ENCODE assay signal across 1 cellular context in genomic region chr17:57243171-57243622, GRCh38.
A peak's percentile ranks its signal among the peaks of the same experiment; 100 is the strongest.
TF ChIP-seq lines count a peak whose summit lies in the region.

No MANE protein-coding gene starts in this region.

TF ChIP-seq in HepG2, 621 proteins besides CTCF, POLR2A, EP300 and RAD21 (continued from another document and continues in another):
- TF ChIP-seq, protein P1, sequence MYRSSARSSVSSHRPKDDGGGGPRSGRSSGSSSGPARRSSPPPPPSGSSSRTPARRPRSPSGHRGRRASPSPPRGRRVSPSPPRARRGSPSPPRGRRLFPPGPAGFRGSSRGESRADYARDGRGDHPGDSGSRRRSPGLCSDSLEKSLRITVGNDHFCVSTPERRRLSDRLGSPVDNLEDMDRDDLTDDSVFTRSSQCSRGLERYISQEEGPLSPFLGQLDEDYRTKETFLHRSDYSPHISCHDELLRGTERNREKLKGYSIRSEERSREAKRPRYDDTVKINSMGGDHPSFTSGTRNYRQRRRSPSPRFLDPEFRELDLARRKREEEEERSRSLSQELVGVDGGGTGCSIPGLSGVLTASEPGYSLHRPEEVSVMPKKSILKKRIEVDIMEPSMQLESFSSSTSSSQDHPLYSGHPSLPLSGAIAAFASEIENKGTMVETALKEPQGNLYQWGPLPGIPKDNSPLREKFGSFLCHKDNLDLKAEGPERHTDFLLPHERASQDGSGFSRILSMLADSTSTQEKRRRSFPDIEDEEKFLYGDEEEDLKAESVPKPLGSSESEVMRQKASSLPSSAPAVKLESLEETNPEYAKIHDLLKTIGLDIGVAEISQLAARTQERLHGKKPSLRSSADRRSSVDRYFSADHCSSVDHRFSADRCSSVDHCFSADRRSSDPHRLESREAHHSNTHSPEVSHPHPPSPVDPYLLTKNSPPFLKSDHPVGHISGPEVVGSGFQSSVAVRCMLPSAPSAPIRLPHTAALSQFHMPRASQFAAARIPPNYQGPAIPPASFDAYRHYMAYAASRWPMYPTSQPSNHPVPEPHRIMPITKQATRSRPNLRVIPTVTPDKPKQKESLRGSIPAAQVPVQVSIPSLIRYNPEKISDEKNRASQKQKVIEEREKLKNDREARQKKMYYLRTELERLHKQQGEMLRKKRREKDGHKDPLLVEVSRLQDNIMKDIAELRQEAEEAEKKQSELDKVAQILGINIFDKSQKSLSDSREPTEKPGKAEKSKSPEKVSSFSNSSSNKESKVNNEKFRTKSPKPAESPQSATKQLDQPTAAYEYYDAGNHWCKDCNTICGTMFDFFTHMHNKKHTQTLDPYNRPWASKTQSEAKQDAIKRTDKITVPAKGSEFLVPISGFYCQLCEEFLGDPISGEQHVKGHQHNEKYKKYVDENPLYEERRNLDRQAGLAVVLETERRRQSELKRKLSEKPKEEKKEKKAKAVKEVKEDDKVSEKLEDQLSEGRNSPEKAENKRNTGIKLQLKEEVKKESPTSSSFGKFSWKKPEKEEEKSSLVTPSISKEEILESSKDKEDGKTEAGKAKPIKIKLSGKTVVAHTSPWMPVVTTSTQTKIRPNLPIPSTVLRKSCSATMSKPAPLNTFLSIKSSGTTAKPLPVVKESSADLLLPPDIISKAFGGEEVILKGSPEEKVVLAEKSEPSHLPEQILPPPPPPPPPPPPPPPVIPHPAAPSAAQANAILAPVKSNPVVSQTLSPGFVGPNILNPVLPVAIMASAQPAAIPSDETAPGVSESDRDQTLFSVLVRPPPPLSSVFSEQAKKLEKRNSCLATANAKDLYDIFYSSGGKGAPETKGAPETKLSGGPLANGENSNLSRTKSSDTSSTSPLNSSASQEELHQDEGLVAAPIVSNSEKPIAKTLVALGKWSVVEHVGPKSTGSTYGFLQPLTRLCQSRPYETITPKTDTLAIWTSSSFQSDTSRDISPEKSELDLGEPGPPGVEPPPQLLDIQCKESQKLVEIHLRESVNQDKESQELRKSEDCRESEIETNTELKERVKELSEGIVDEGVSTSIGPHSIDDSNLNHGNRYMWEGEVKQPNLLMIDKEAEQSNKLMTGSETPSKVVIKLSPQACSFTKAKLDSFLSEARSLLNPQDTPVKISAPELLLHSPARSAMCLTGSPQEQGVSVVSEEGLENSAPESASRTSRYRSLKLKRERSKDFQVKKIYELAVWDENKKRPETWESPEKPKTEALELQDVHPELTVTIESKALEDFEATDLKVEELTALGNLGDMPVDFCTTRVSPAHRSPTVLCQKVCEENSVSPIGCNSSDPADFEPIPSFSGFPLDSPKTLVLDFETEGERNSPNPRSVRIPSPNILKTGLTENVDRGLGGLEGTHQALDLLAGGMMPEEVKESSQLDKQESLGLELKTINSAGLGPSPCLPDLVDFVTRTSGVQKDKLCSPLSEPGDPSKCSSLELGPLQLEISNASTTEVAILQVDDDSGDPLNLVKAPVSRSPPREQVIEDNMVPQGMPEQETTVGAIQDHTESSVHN (CRISPR knock-in tag; IDR thresholded peaks at IDR 0.05), result no peak
- TF ChIP-seq FIP1L1 (IDR thresholded peaks at IDR 0.05; ENCODE audit: borderline replicate concordance, insufficient read depth, low read depth, low read length), result 0 out of 2 replicates have a peak, but pooled peaks have one; percentile 46
- TF ChIP-seq ZFP41 (CRISPR knock-in tag; IDR thresholded peaks at IDR 0.05; ENCODE audit: borderline replicate concordance), result no peak
- 0 out of 2 replicates have a peak, but pooled peaks have one; percentile 23 for TF ChIP-seq ZMYM2 (CRISPR knock-in tag; IDR thresholded peaks at IDR 0.05)
- TF ChIP-seq, protein P2, sequence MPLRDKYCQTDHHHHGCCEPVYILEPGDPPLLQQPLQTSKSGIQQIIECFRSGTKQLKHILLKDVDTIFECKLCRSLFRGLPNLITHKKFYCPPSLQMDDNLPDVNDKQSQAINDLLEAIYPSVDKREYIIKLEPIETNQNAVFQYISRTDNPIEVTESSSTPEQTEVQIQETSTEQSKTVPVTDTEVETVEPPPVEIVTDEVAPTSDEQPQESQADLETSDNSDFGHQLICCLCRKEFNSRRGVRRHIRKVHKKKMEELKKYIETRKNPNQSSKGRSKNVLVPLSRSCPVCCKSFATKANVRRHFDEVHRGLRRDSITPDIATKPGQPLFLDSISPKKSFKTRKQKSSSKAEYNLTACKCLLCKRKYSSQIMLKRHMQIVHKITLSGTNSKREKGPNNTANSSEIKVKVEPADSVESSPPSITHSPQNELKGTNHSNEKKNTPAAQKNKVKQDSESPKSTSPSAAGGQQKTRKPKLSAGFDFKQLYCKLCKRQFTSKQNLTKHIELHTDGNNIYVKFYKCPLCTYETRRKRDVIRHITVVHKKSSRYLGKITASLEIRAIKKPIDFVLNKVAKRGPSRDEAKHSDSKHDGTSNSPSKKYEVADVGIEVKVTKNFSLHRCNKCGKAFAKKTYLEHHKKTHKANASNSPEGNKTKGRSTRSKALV (CRISPR knock-in tag; IDR thresholded peaks at IDR 0.05), result no peak
- no peak for TF ChIP-seq SNAPC2 (CRISPR knock-in tag; IDR thresholded peaks at IDR 0.05)
- TF ChIP-seq ELF4 (CRISPR knock-in tag; IDR thresholded peaks at IDR 0.05; ENCODE audit: borderline replicate concordance), result no peak
- no peak for TF ChIP-seq ZNF546 (CRISPR knock-in tag; conservative IDR thresholded peaks at IDR 0.05)
- TF ChIP-seq ZC3H13 (CRISPR knock-in tag; IDR thresholded peaks at IDR 0.05), result no peak
- no peak for TF ChIP-seq ZNF816 (CRISPR knock-in tag; IDR thresholded peaks at IDR 0.05; ENCODE audit: borderline replicate concordance)
- TF ChIP-seq RCOR2 (CRISPR knock-in tag; IDR thresholded peaks at IDR 0.05), result no peak
- no peak for TF ChIP-seq NCOA2 (CRISPR knock-in tag; IDR thresholded peaks at IDR 0.05)
- TF ChIP-seq ISX (CRISPR knock-in tag; conservative IDR thresholded peaks at IDR 0.05), result no peak
- TF ChIP-seq ZNF644 (CRISPR knock-in tag; IDR thresholded peaks at IDR 0.05; ENCODE audit: low read depth), result peak; percentile 72
- TF ChIP-seq NR3C1 (CRISPR knock-in tag; IDR thresholded peaks at IDR 0.05), result no peak
- TF ChIP-seq ZNF788 (CRISPR knock-in tag; IDR thresholded peaks at IDR 0.05; ENCODE audit: borderline replicate concordance), result peak; percentile 83; the same call in 1 of the 2 replicates
- TF ChIP-seq SMAD1 (CRISPR knock-in tag; IDR thresholded peaks at IDR 0.05; ENCODE audit: borderline replicate concordance, low read depth), result 0 out of 2 replicates have a peak, but pooled peaks have one; percentile 74
- no peak for TF ChIP-seq HMGA1 (CRISPR knock-in tag; conservative IDR thresholded peaks at IDR 0.05)
- 0 out of 2 replicates have a peak, but pooled peaks have one; percentile 73 for TF ChIP-seq TARDBP (CRISPR knock-in tag; IDR thresholded peaks at IDR 0.05)
- TF ChIP-seq, protein P3, sequence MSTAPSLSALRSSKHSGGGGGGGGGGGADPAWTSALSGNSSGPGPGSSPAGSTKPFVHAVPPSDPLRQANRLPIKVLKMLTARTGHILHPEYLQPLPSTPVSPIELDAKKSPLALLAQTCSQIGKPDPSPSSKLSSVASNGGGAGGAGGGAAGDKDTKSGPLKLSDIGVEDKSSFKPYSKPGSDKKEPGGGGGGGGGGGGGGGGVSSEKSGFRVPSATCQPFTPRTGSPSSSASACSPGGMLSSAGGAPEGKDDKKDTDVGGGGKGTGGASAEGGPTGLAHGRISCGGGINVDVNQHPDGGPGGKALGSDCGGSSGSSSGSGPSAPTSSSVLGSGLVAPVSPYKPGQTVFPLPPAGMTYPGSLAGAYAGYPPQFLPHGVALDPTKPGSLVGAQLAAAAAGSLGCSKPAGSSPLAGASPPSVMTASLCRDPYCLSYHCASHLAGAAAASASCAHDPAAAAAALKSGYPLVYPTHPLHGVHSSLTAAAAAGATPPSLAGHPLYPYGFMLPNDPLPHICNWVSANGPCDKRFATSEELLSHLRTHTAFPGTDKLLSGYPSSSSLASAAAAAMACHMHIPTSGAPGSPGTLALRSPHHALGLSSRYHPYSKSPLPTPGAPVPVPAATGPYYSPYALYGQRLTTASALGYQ (CRISPR knock-in tag; IDR thresholded peaks at IDR 0.05), result no peak
- no peak for TF ChIP-seq CREB1 (IDR thresholded peaks at IDR 0.05)
- no peak for TF ChIP-seq CREB1 (CRISPR knock-in tag; IDR thresholded peaks at IDR 0.05)
- TF ChIP-seq ZFX (CRISPR knock-in tag; IDR thresholded peaks at IDR 0.05; ENCODE audit: low read depth), result 0 out of 2 replicates have a peak, but pooled peaks have one; percentile 44
- no peak for TF ChIP-seq EZH2 (conservative IDR thresholded peaks at IDR 0.05; ENCODE audit: low read depth, low read length)
- TF ChIP-seq, protein P4, sequence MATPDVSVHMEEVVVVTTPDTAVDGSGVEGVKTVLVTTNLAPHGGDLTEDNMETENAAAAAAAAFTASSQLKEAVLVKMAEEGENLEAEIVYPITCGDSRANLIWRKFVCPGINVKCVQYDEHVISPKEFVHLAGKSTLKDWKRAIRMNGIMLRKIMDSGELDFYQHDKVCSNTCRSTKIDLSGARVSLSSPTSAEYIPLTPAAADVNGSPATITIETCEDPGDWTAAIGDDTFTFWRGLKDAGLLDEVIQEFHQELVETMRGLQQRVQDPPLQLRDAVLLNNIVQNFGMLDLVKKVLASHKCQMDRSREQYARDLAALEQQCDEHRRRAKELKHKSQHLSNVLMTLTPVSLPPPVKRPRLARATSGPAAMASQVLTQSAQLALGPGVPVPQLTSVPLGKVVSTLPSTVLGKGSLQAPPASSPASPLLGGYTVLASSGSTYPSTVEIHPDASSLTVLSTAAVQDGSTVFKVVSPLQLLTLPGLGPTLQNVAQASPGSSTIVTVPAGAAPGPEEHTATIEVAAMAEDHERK (CRISPR knock-in tag; IDR thresholded peaks at IDR 0.05; ENCODE audit: low read depth), result no peak
- no peak for TF ChIP-seq MEIS1 (CRISPR knock-in tag; IDR thresholded peaks at IDR 0.05; ENCODE audit: borderline replicate concordance)
- TF ChIP-seq, protein P5, sequence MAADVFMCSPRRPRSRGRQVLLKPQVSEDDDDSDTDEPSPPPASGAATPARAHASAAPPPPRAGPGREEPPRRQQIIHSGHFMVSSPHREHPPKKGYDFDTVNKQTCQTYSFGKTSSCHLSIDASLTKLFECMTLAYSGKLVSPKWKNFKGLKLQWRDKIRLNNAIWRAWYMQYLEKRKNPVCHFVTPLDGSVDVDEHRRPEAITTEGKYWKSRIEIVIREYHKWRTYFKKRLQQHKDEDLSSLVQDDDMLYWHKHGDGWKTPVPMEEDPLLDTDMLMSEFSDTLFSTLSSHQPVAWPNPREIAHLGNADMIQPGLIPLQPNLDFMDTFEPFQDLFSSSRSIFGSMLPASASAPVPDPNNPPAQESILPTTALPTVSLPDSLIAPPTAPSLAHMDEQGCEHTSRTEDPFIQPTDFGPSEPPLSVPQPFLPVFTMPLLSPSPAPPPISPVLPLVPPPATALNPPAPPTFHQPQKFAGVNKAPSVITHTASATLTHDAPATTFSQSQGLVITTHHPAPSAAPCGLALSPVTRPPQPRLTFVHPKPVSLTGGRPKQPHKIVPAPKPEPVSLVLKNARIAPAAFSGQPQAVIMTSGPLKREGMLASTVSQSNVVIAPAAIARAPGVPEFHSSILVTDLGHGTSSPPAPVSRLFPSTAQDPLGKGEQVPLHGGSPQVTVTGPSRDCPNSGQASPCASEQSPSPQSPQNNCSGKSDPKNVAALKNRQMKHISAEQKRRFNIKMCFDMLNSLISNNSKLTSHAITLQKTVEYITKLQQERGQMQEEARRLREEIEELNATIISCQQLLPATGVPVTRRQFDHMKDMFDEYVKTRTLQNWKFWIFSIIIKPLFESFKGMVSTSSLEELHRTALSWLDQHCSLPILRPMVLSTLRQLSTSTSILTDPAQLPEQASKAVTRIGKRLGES (CRISPR knock-in tag; IDR thresholded peaks at IDR 0.05; ENCODE audit: borderline replicate concordance), result no peak
- TF ChIP-seq SIX4 (CRISPR knock-in tag; IDR thresholded peaks at IDR 0.05), result no peak
- TF ChIP-seq, protein P6, sequence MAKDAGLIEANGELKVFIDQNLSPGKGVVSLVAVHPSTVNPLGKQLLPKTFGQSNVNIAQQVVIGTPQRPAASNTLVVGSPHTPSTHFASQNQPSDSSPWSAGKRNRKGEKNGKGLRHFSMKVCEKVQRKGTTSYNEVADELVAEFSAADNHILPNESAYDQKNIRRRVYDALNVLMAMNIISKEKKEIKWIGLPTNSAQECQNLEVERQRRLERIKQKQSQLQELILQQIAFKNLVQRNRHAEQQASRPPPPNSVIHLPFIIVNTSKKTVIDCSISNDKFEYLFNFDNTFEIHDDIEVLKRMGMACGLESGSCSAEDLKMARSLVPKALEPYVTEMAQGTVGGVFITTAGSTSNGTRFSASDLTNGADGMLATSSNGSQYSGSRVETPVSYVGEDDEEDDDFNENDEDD (CRISPR knock-in tag; IDR thresholded peaks at IDR 0.05; ENCODE audit: borderline replicate concordance), result 0 out of 2 replicates have a peak, but pooled peaks have one; percentile 30
- TF ChIP-seq ZNF672 (CRISPR knock-in tag; IDR thresholded peaks at IDR 0.05), result no peak
- peak; percentile 61 for TF ChIP-seq THRA (CRISPR knock-in tag; IDR thresholded peaks at IDR 0.05; ENCODE audit: borderline replicate concordance)
- TF ChIP-seq BRF2 (CRISPR knock-in tag; IDR thresholded peaks at IDR 0.05), result no peak
- TF ChIP-seq, protein P7, sequence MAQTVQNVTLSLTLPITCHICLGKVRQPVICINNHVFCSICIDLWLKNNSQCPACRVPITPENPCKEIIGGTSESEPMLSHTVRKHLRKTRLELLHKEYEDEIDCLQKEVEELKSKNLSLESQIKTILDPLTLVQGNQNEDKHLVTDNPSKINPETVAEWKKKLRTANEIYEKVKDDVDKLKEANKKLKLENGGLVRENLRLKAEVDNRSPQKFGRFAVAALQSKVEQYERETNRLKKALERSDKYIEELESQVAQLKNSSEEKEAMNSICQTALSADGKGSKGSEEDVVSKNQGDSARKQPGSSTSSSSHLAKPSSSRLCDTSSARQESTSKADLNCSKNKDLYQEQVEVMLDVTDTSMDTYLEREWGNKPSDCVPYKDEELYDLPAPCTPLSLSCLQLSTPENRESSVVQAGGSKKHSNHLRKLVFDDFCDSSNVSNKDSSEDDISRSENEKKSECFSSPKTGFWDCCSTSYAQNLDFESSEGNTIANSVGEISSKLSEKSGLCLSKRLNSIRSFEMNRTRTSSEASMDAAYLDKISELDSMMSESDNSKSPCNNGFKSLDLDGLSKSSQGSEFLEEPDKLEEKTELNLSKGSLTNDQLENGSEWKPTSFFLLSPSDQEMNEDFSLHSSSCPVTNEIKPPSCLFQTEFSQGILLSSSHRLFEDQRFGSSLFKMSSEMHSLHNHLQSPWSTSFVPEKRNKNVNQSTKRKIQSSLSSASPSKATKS (CRISPR knock-in tag; IDR thresholded peaks at IDR 0.05), result no peak
- TF ChIP-seq TOE1 (CRISPR knock-in tag; IDR thresholded peaks at IDR 0.05), result no peak
- TF ChIP-seq DNMT3B (CRISPR knock-in tag; conservative IDR thresholded peaks at IDR 0.05), result no peak
- TF ChIP-seq POLR2AphosphoS5 (IDR thresholded peaks at IDR 0.05; ENCODE audit: low read depth, low read length), result no peak
- TF ChIP-seq ZNF326 (CRISPR knock-in tag; IDR thresholded peaks at IDR 0.05; ENCODE audit: borderline replicate concordance), result no peak
